ENCODE assay signal across 8 cellular contexts in the genomic region with DNA sequence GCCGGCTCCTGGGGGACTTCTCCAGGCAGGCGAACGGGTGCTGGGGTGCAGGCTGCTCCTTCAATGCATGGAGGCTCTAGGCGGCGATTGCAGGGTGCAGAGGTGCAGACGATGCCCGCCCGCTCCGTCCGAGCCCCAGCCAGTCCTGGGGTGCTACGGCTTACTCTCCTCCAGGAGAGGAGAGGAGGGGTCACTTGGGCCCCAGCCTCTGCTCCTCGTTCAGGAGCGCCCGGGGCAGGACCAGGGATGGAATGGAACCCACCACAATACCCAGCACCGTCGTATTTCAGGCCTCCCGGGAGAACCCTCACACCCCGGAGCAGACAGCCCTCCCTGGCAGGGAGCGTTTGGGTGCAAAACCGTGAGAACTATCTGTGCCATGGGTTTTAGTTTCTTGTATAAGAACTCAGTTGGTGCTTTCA. TPM values are rescaled to one million over a fixed set of nuclear protein-coding genes. Genes with fewer than 3 reads are reported as not detected.
DNase-seq lines count a peak whose midpoint lies in the region; ATAC-seq and TF ChIP-seq lines count a peak whose summit lies in the region.

No MANE protein-coding gene starts in this region.

- H3K27ac ChIP-seq in WERI-Rb-1 (peak overlapping the region; percentile 77), trophoblast cell (ENCODE audit: low read depth, low read length) (peak overlapping the region; percentile 35)

- ATAC-seq in HG02759 (IDR thresholded peaks at IDR 0.05; ENCODE audit: unreplicated experiment), result peak; percentile 19

- DNase-seq in ELR (ENCODE audit: low read depth) (peak; percentile 21), WERI-Rb-1 (no peak), foreskin fibroblast (peak in 1 of 2 donors; percentile 38), trophoblast cell (no peak), HT-29 (ENCODE audit: low spot score) (no peak), DMS153 (lab: John Stamatoyannopoulos, UW) (no peak), GOT3 (lab: John Stamatoyannopoulos, UW) (no peak)

- peak overlapping the region; percentile 59 for H4K12ac ChIP-seq in trophoblast cell (ENCODE audit: low read depth, low read length)

- peak overlapping the region; percentile 94 for H4K91ac ChIP-seq in trophoblast cell (ENCODE audit: low read depth, low read length)

- no peak for TF ChIP-seq CTCF in WERI-Rb-1 (IDR thresholded peaks at IDR 0.05; ENCODE audit: low read depth, low read length)
- no peak for TF ChIP-seq CTCF in foreskin fibroblast (IDR thresholded peaks at IDR 0.05; ENCODE audit: low read depth, low read length)

- H3K14ac ChIP-seq in trophoblast cell (ENCODE audit: low read length), result peak overlapping the region; percentile 94

- H2BK12ac ChIP-seq in trophoblast cell (ENCODE audit: low read length), result peak overlapping the region; percentile 23

- peak overlapping the region; percentile 84 for H4K8ac ChIP-seq in trophoblast cell (ENCODE audit: low read depth, low read length)

- H3K9me3 ChIP-seq in WERI-Rb-1 (ENCODE audit: severe bottlenecking), result no peaks in the 10 kb centered on the region
- H3K9me3 ChIP-seq in trophoblast cell (ENCODE audit: insufficient read depth, low read depth, low read length), result no peaks in the 10 kb centered on the region

- H3K4ac ChIP-seq in trophoblast cell (ENCODE audit: low read depth, low read length), result peak overlapping the region; percentile 99

- peak overlapping the region; percentile 67 for H2BK120ac ChIP-seq in trophoblast cell (ENCODE audit: insufficient read depth, low read length, poor library complexity)

- H3K4me2 ChIP-seq in trophoblast cell (ENCODE audit: low read length), result peak overlapping the region; percentile 93

- H3K27me3 ChIP-seq in WERI-Rb-1 (ENCODE audit: insufficient read depth, low read depth, severe bottlenecking) (no peaks in the 10 kb centered on the region), trophoblast cell (ENCODE audit: insufficient read depth, low read length) (no peaks in the 10 kb centered on the region)

- H3K79me1 ChIP-seq in trophoblast cell (ENCODE audit: low read length), result peaks cover 17% of the 10 kb centered on the region

- peak overlapping the region; percentile 71 for H2BK5ac ChIP-seq in trophoblast cell (ENCODE audit: low read depth, low read length, poor library complexity)

- H3K4me3 ChIP-seq in WERI-Rb-1 (ENCODE audit: low read depth, low read length) (peak overlapping the region; percentile 83), foreskin fibroblast (ENCODE audit: low read depth in 1 of 2, low read length in 2 of 2) (peak overlapping the region; percentile 80 to 83), trophoblast cell (ENCODE audit: low read depth, low read length) (peak overlapping the region; percentile 95)

- H3K36me3 ChIP-seq in WERI-Rb-1, result no peaks in the 10 kb centered on the region
- H3K36me3 ChIP-seq in trophoblast cell (ENCODE audit: control insufficient read depth in 1 of 2, insufficient read depth in 2 of 2, low read length in 2 of 2), result peaks cover 0 to 2% of the 10 kb centered on the region in 2 experiments

- H2AFZ ChIP-seq in trophoblast cell (ENCODE audit: insufficient read depth, low read length, poor library complexity), result no peak overlapping the region

- peak overlapping the region; percentile 93 for H2AK5ac ChIP-seq in trophoblast cell (ENCODE audit: low read length)

- H3K23ac ChIP-seq in trophoblast cell (ENCODE audit: low read length), result no peak overlapping the region

- peaks cover 22% of the 10 kb centered on the region for H3K79me2 ChIP-seq in trophoblast cell (ENCODE audit: control insufficient read depth, insufficient read depth, low read length, poor library complexity)

- H3K9ac ChIP-seq in trophoblast cell (ENCODE audit: low read length), result peak overlapping the region; percentile 95

- peaks cover 10 to 27% of the 10 kb centered on the region in 2 experiments for H3K4me1 ChIP-seq in trophoblast cell (ENCODE audit: control insufficient read depth in 1 of 2, insufficient read depth in 2 of 2, low read length in 2 of 2)

- H3K18ac ChIP-seq in trophoblast cell (ENCODE audit: low read length), result peak overlapping the region; percentile 43

- no CpG with 5 or more reads among the region's 20 CpGs for WGBS in trophoblast cell (ENCODE audit: extremely low coverage, insufficient coverage, insufficient read length)

RNA-seq across cellular contexts. Expression of a gene that starts 46.6 kb away (rescaled TPM):
- 38.7 and 39.8 TPM in 2 replicates for polyA plus RNA-seq in trophoblast cell (2013)
- total RNA-seq in HT-29 (2014; rRNA removed; shearing (Covaris generic)), result 31.4 and 33.0 TPM in 2 replicates
